In the genomic region with DNA sequence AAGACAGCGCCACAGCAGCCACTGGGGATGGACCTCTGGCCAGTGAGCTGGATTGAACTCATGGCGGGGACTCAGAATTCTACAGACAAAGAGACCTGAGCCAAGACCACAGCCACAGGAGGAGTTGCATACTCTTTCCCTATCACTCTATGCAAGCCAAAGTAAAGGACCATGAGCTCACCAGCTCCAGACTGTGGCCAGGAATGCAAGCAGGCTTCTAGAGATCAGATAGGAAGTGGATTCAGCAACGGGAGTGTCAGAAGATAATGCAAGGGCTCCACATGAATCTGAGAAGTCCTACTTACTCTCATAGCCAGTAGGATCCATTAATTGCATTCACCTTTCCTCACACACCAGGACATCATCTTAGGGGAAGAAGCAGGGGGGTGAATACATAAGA, we compare ENCODE assay signal across 23 cellular contexts.
"Had no signal": no experiment of that assay in that cellular context is flagged by ENCODE, and none has a peak within 500 bp of the region (broad histone marks: within the 10 kb centered on the region; RNA-seq: fewer than 3 reads in every experiment).

No MANE protein-coding gene starts in this region.

- H3K4me1 ChIP-seq: colonic mucosa, esophagus squamous epithelium, foreskin keratinocyte, gastrocnemius medialis, gastroesophageal sphincter, heart left ventricle had no signal

- H3K9me3 Mint-ChIP-seq: dendritic cell treated with granulocyte-macrophage colony-stimulating factor and Interleukin-4, amounts not matched to agents 40 ng/mL and 50 ng/mL, for 4 days had no signal

- H3K4me3 ChIP-seq: colonic mucosa, coronary artery, dorsolateral prefrontal cortex, esophagus muscularis mucosa, esophagus squamous epithelium, gastrocnemius medialis, gastroesophageal sphincter, heart left ventricle had no signal

- H3K27me3 ChIP-seq: colonic mucosa, dorsolateral prefrontal cortex, foreskin keratinocyte had no signal

- H3K36me3 ChIP-seq: colonic mucosa, esophagus muscularis mucosa, esophagus squamous epithelium, gastrocnemius medialis, gastroesophageal sphincter, heart left ventricle had no signal

- H3K27ac ChIP-seq: colonic mucosa, coronary artery, epithelial cell of prostate, esophagus muscularis mucosa, esophagus squamous epithelium, foreskin keratinocyte, gastrocnemius medialis, gastroesophageal sphincter, heart left ventricle had no signal

- H3K9me3 ChIP-seq: colonic mucosa, esophagus muscularis mucosa, esophagus squamous epithelium, gastrocnemius medialis, gastroesophageal sphincter, heart left ventricle had no signal

- H3K27ac Mint-ChIP-seq: dendritic cell treated with granulocyte-macrophage colony-stimulating factor and Interleukin-4, amounts not matched to agents 40 ng/mL and 50 ng/mL, for 4 days; effector memory CD8-positive, alpha-beta T cell; endodermal cell had no signal

- DNase-seq: colonic mucosa; cortex of kidney; dermis blood vessel endothelial cell; dorsolateral prefrontal cortex; effector CD4-positive, alpha-beta T cell; effector CD8-positive, alpha-beta T cell; effector memory CD4-positive, alpha-beta T cell; effector memory CD8-positive, alpha-beta T cell; endodermal cell; erythroblast; esophagus squamous epithelium; foreskin fibroblast; foreskin keratinocyte; foreskin melanocyte; gastrocnemius medialis; glutamatergic neuron; head of caudate nucleus; heart left ventricle had no signal

- H3K4me3 Mint-ChIP-seq: dendritic cell treated with granulocyte-macrophage colony-stimulating factor and Interleukin-4, amounts not matched to agents 40 ng/mL and 50 ng/mL, for 4 days; effector memory CD8-positive, alpha-beta T cell; endodermal cell had no signal

- H3K27me3 Mint-ChIP-seq: effector memory CD8-positive, alpha-beta T cell had no signal
